32 cellular contexts compared by ENCODE assay signal in the genomic region with DNA sequence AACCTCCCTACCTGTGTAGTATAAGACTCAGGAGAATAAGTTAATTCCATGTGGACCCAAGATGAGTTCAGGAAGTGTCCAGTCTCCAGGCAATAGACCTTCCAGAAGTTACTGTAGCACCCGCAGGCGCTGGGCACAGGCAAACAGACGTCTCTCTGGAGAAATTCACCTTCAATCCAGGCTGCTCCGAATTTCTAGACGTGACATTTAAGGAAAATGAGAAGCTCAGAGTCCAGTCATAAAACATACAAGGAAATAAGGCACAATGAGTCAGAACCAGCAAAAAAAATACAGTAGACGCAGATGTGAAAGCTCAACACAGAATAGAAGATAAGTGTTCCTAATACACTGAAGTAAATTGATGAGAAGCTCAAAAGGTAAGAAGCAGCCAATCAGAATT. TPM values are rescaled to one million over a fixed set of nuclear protein-coding genes. Genes with fewer than 3 reads are reported as not detected.
"Had no signal": no experiment of that assay in that cellular context is flagged by ENCODE, and none has a peak within 500 bp of the region (broad histone marks: within the 10 kb centered on the region; RNA-seq: fewer than 3 reads in every experiment).

No MANE protein-coding gene starts in this region.

- H3K36me3 ChIP-seq: prostate gland, uterus had no signal

- DNase-seq: central memory CD4-positive, alpha-beta T cell; cortex of kidney; effector memory CD8-positive, alpha-beta T cell; foreskin keratinocyte; heart left ventricle; naive B cell; stimulated activated CD4-positive, alpha-beta T cell treated with anti-CD3 and anti-CD28 coated beads, Interleukin-2, amount 100 ng/mL, for 24 hours; stimulated activated CD4-positive, alpha-beta T cell treated with anti-CD3 and anti-CD28 coated beads, Interleukin-4, amount 100 ng/mL, for 24 hours; transverse colon; upper lobe of right lung; uterus had no signal

- H3K4me1 ChIP-seq: esophagus muscularis mucosa, foreskin keratinocyte, gastroesophageal sphincter, heart left ventricle, parathyroid adenoma, prostate gland, right atrium auricular region, suprapubic skin, transverse colon, upper lobe of right lung, uterus had no signal

- H3K27me3 Mint-ChIP-seq: effector memory CD8-positive, alpha-beta T cell; memory B cell; naive B cell; natural killer cell treated with Interleukin-12 subunit alpha and Interleukin-12 subunit beta and Interleukin-15 and Interleukin-18, amount 100 ng/mL, for 72 hours; stimulated activated memory B cell treated with anti-CD40 and anti-IgM and Interleukin-4, amounts not matched to agents 10 μg/mL and 1 μg/mL and 100 μg/mL, for 72 hours; stimulated activated naive CD8-positive, alpha-beta T cell treated with anti-CD3 and anti-CD28 coated beads, Interleukin-15, Interleukin-2, amounts not matched to agents 100 ng/mL and 50 ng/mL, for 24 hours had no signal

- H3K9me3 ChIP-seq: esophagus muscularis mucosa, gastroesophageal sphincter, heart left ventricle, neutrophil, prostate gland, right atrium auricular region, suprapubic skin, transverse colon, upper lobe of right lung, uterus had no signal

- H3K9ac ChIP-seq: parathyroid adenoma had no signal

- H3K4me3 Mint-ChIP-seq: effector memory CD8-positive, alpha-beta T cell; memory B cell; naive B cell; natural killer cell treated with Interleukin-12 subunit alpha and Interleukin-12 subunit beta and Interleukin-15 and Interleukin-18, amount 100 ng/mL, for 72 hours; neural crest cell; stimulated activated memory B cell treated with anti-CD40 and anti-IgM and Interleukin-4, amounts not matched to agents 10 μg/mL and 1 μg/mL and 100 μg/mL, for 72 hours; stimulated activated naive CD8-positive, alpha-beta T cell treated with anti-CD3 and anti-CD28 coated beads, Interleukin-15, Interleukin-2, amounts not matched to agents 100 ng/mL and 50 ng/mL, for 24 hours had no signal

- H3K27ac ChIP-seq: esophagus muscularis mucosa, foreskin keratinocyte, gastroesophageal sphincter, heart left ventricle, hepatocyte, neutrophil, parathyroid adenoma, prostate gland, right atrium auricular region, suprapubic skin, transverse colon, upper lobe of right lung, uterus had no signal

- H3K4me3 ChIP-seq: esophagus muscularis mucosa, gastroesophageal sphincter, heart left ventricle, hepatocyte, lung, prostate gland, right atrium auricular region, smooth muscle cell, suprapubic skin, transverse colon, upper lobe of right lung, uterus had no signal

- H3K27me3 ChIP-seq: esophagus muscularis mucosa, foreskin keratinocyte, gastroesophageal sphincter, heart left ventricle, hepatocyte, neutrophil, right atrium auricular region, suprapubic skin, transverse colon, upper lobe of right lung, uterus had no signal

- H3K27ac Mint-ChIP-seq: effector memory CD8-positive, alpha-beta T cell; memory B cell; natural killer cell treated with Interleukin-12 subunit alpha and Interleukin-12 subunit beta and Interleukin-15 and Interleukin-18, amount 100 ng/mL, for 72 hours; stimulated activated memory B cell treated with anti-CD40 and anti-IgM and Interleukin-4, amounts not matched to agents 10 μg/mL and 1 μg/mL and 100 μg/mL, for 72 hours; stimulated activated naive CD8-positive, alpha-beta T cell treated with anti-CD3 and anti-CD28 coated beads, Interleukin-15, Interleukin-2, amounts not matched to agents 100 ng/mL and 50 ng/mL, for 24 hours had no signal

- ATAC-seq: effector memory CD8-positive, alpha-beta T cell; foreskin keratinocyte; gastroesophageal sphincter; heart left ventricle; natural killer cell treated with Interleukin-12 subunit alpha and Interleukin-12 subunit beta and Interleukin-15 and Interleukin-18, amount 100 ng/mL, for 72 hours; sciatic nerve; stimulated activated memory B cell treated with anti-CD40 and anti-IgM and Interleukin-4, amounts not matched to agents 10 μg/mL and 1 μg/mL and 100 μg/mL, for 72 hours; upper lobe of right lung had no signal

- H3K9me3 Mint-ChIP-seq: effector memory CD8-positive, alpha-beta T cell; natural killer cell treated with Interleukin-12 subunit alpha and Interleukin-12 subunit beta and Interleukin-15 and Interleukin-18, amount 100 ng/mL, for 72 hours; neural crest cell; stimulated activated memory B cell treated with anti-CD40 and anti-IgM and Interleukin-4, amounts not matched to agents 10 μg/mL and 1 μg/mL and 100 μg/mL, for 72 hours; stimulated activated naive CD8-positive, alpha-beta T cell treated with anti-CD3 and anti-CD28 coated beads, Interleukin-15, Interleukin-2, amounts not matched to agents 100 ng/mL and 50 ng/mL, for 24 hours had no signal

RNA-seq across cellular contexts. Expression of gene KRTAP5-7, which starts 59.9 kb away (rescaled TPM):
- total RNA-seq: dermis microvascular lymphatic vessel endothelial cell, epithelial cell of proximal tubule, esophagus muscularis mucosa, foreskin keratinocyte, gastroesophageal sphincter, heart left ventricle, hepatocyte, kidney epithelial cell, neural crest cell, right atrium auricular region, smooth muscle cell had no signal
- polyA plus RNA-seq: fibroblast of lung, foreskin keratinocyte, heart left ventricle, hepatocyte, liver, smooth muscle cell had no signal
